Comparison of ENCODE assay signal across 9 cellular contexts in genomic region chr3:14513566-14514322, GRCh38. TPM values are rescaled to one million over a fixed set of nuclear protein-coding genes. Genes with fewer than 3 reads are reported as not detected.
"Had no signal": no experiment of that assay in that cellular context is flagged by ENCODE, and none has a peak within 500 bp of the region (broad histone marks: within the 10 kb centered on the region; RNA-seq: fewer than 3 reads in every experiment).

No MANE protein-coding gene starts in this region.

- H3K9me3 ChIP-seq: ascending aorta, breast epithelium had no signal

- H3K27ac ChIP-seq: ascending aorta, breast epithelium had no signal

- H3K9me3 Mint-ChIP-seq: stimulated activated effector memory CD8-positive, alpha-beta T cell treated with anti-CD3 and anti-CD28 coated beads, Interleukin-12 subunit alpha, Interleukin-12 subunit beta, amount 100 ng/mL, for 72 hours; T-helper 2 cell treated with Interferon-gamma antibody and Interleukin-4, amounts not matched to agents 5 μg/mL and 100 μg/mL, for 36 hours had no signal

- H3K4me3 ChIP-seq: ascending aorta, breast epithelium had no signal

- ATAC-seq: stimulated activated effector memory CD8-positive, alpha-beta T cell treated with anti-CD3 and anti-CD28 coated beads, Interleukin-12 subunit alpha, Interleukin-12 subunit beta, amount 100 ng/mL, for 72 hours had no signal

- H3K36me3 Mint-ChIP-seq: stimulated activated effector memory CD8-positive, alpha-beta T cell treated with anti-CD3 and anti-CD28 coated beads, Interleukin-12 subunit alpha, Interleukin-12 subunit beta, amount 100 ng/mL, for 72 hours had no signal

- DNase-seq: activated CD4-positive, alpha-beta T cell treated with anti-CD3 and anti-CD28 coated beads for 1 hour; activated CD4-positive, alpha-beta T cell treated with anti-CD3 and anti-CD28 coated beads, Interleukin-2, amount 50 U/mL, for 48 hours; activated naive CD4-positive, alpha-beta T cell treated with Interleukin-2 at 50 U/mL for 16 hours; kidney glomerular epithelial cell had no signal

- H3K4me1 ChIP-seq: ascending aorta, breast epithelium had no signal

- H3K27me3 ChIP-seq: ascending aorta, breast epithelium had no signal

- H3K27ac Mint-ChIP-seq: stimulated activated effector memory CD8-positive, alpha-beta T cell treated with anti-CD3 and anti-CD28 coated beads, Interleukin-12 subunit alpha, Interleukin-12 subunit beta, amount 100 ng/mL, for 72 hours; T-helper 2 cell treated with Interferon-gamma antibody and Interleukin-4, amounts not matched to agents 5 μg/mL and 100 μg/mL, for 36 hours had no signal

- H3K4me3 Mint-ChIP-seq: stimulated activated effector memory CD8-positive, alpha-beta T cell treated with anti-CD3 and anti-CD28 coated beads, Interleukin-12 subunit alpha, Interleukin-12 subunit beta, amount 100 ng/mL, for 72 hours; T-helper 2 cell treated with Interferon-gamma antibody and Interleukin-4, amounts not matched to agents 5 μg/mL and 100 μg/mL, for 36 hours had no signal

- H3K36me3 ChIP-seq: ascending aorta, breast epithelium had no signal

RNA-seq across cellular contexts. Expression of gene GRIP2, which starts 26.4 kb away (rescaled TPM):
- total RNA-seq: dermis microvascular lymphatic vessel endothelial cell had no signal
